In the genomic region with DNA sequence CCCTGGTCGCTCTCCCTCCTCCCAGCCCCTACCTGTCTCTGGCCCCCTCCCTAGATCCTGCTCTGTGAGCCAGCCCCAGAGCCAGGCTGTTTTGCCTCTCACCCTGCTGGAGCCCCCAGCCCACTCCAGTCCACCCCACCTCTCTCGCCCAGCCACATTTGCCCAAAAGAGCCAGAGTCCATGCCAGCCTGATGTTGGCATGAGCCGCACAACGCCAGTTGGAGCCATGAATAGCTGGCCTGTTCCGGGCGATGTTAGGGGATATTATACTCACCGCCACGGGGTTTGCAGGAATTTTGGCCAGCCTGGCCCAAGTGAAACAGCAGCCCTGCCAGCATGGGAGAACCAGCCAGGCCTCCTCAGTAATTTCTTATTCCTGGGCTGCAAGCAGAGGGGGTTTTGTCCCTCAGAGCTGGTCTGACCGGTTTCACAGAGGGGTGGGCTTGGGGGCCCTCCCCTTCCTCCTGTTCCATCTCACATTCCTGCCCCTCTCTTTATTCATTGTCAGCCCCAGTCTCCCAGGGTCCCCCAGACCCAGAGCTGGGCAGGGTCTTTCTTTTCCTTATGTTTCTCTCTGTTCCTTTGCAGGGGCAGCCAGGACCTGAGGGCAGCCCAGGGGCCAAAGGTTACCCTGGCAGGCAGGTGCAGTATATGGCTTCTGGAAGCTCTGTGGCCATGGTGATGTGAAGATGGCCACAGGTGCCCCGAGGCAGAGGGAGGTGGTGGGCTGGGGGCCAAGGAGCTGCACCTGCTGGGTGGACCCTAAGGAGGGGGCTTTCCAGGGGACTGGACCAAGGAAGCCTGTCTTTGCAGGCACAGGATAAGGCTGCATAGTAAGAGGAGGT, we compare ENCODE assay signal across 14 cellular contexts. TPM values are rescaled to one million over a fixed set of nuclear protein-coding genes. Genes with fewer than 3 reads are reported as not detected.
DNase-seq lines count a peak whose midpoint lies in the region; ATAC-seq, FAIRE-seq and TF ChIP-seq lines count a peak whose summit lies in the region.
"Had no signal": no experiment of that assay in that cellular context is flagged by ENCODE, and none has a peak within 500 bp of the region (broad histone marks: within the 10 kb centered on the region; RNA-seq: fewer than 3 reads in every experiment).

No MANE protein-coding gene starts in this region.

- peak; percentile 23; the same call in 1 of the 2 replicates for ATAC-seq in WTC11
- no peak for ATAC-seq in thoracic aorta (ENCODE audit: insufficient number of reproducible peaks, low FRiP score, low read depth)
- ATAC-seq in GM21360 (IDR thresholded peaks at IDR 0.05; ENCODE audit: unreplicated experiment) = no peak

- H3K9me3 ChIP-seq in thoracic aorta = no peaks in the 10 kb centered on the region
- H3K9me3 ChIP-seq: BE2C had no signal

- intact Hi-C loops in head of caudate nucleus (cut with DNase I) = no loop called here

- peak overlapping the region; percentile 29 for H3K4me3 ChIP-seq in thoracic aorta

- peak overlapping the region; percentile 77 to 85 for H3K27ac ChIP-seq in thoracic aorta

- POLR2A ChIA-PET in WTC11 (lab: Charles Lee) = no interaction called here

- CTCF ChIA-PET in WTC11 (lab: Charles Lee) = interaction anchor here (2.9 kb wide), 1 partner anchor 97 kb away, joined by 16 read pairs; no protein-coding TSS in a partner anchor

- no peaks in the 10 kb centered on the region for H3K27me3 ChIP-seq in thoracic aorta (replicated peaks; ENCODE audit: insufficient read depth)
- H3K27me3 ChIP-seq: BE2C had no signal

- no peak for FAIRE-seq in GM19239 (lab: Jason Lieb, UNC)

- no peak for DNase-seq in WTC11 (ENCODE audit: low spot score)
- peak; percentile 33 to 87 (median 66) for DNase-seq in head of caudate nucleus
- DNase-seq in middle frontal gyrus (ENCODE audit: extremely low spot score, low spot score) = peak; percentile 30
- DNase-seq in thoracic aorta (ENCODE audit: low spot score) = peak; percentile 35
- DNase-seq in activated CD8-positive, alpha-beta memory T cell treated with anti-CD3 and anti-CD28 coated beads, Interleukin-2, amount 50 U/mL, for 4 hours = no peak
- DNase-seq in GM19239 (ENCODE audit: insufficient read length, low spot score) = no peak
- DNase-seq: BE2C; glutamatergic neuron; kidney glomerular epithelial cell; SIG-M5; stimulated activated CD4-positive, alpha-beta T cell treated with anti-CD3 and anti-CD28 coated beads, Interleukin-15, amount 100 ng/mL, for 24 hours; T-helper 2 cell had no signal

- H3K27me3 Mint-ChIP-seq in WTC11 (ENCODE audit: low read depth) = no peaks in the 10 kb centered on the region
- H3K27me3 Mint-ChIP-seq: dendritic cell treated with granulocyte-macrophage colony-stimulating factor and Interleukin-4, amounts not matched to agents 40 ng/mL and 50 ng/mL, for 4 days had no signal

- TF ChIP-seq CTCF in WTC11 (IDR thresholded peaks at IDR 0.05) = no peak
- no peak for TF ChIP-seq CTCF in thoracic aorta (IDR thresholded peaks at IDR 0.05)

- no peak overlapping the region for H3K27ac Mint-ChIP-seq in WTC11
- H3K27ac Mint-ChIP-seq: dendritic cell treated with granulocyte-macrophage colony-stimulating factor and Interleukin-4, amounts not matched to agents 40 ng/mL and 50 ng/mL, for 4 days had no signal

- peaks cover 31 to 65% of the 10 kb centered on the region in 2 donors for H3K4me1 ChIP-seq in thoracic aorta (ENCODE audit: control insufficient read depth in 1 of 2, low read depth in 2 of 2)
- H3K4me1 ChIP-seq: BE2C had no signal

- H3K36me3 Mint-ChIP-seq in WTC11 = peaks cover 5% of the 10 kb centered on the region; the same call in 1 of the 2 replicates

- no peaks in the 10 kb centered on the region for H3K9me3 Mint-ChIP-seq in WTC11
- H3K9me3 Mint-ChIP-seq: dendritic cell treated with granulocyte-macrophage colony-stimulating factor and Interleukin-4, amounts not matched to agents 40 ng/mL and 50 ng/mL, for 4 days had no signal

- no peak overlapping the region for H3K4me3 Mint-ChIP-seq in WTC11
- H3K4me3 Mint-ChIP-seq: dendritic cell treated with granulocyte-macrophage colony-stimulating factor and Interleukin-4, amounts not matched to agents 40 ng/mL and 50 ng/mL, for 4 days had no signal

- H3K4me1 Mint-ChIP-seq in WTC11 = peaks cover 9% of the 10 kb centered on the region

- H3K36me3 ChIP-seq in thoracic aorta = peaks cover 10% of the 10 kb centered on the region
- H3K36me3 ChIP-seq: BE2C had no signal

TF ChIP-seq in WTC11, 78 proteins besides CTCF, POLR2A, EP300 and RAD21:
- TF ChIP-seq CREM (CRISPR knock-in tag; IDR thresholded peaks at IDR 0.05) (no peak), ZNF263 (CRISPR knock-in tag; IDR thresholded peaks at IDR 0.05; ENCODE audit: low read depth) (no peak)
- TF ChIP-seq, protein P1, sequence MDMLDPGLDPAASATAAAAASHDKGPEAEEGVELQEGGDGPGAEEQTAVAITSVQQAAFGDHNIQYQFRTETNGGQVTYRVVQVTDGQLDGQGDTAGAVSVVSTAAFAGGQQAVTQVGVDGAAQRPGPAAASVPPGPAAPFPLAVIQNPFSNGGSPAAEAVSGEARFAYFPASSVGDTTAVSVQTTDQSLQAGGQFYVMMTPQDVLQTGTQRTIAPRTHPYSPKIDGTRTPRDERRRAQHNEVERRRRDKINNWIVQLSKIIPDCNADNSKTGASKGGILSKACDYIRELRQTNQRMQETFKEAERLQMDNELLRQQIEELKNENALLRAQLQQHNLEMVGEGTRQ (CRISPR knock-in tag; IDR thresholded peaks at IDR 0.05) = no peak
- TF ChIP-seq, protein P2, sequence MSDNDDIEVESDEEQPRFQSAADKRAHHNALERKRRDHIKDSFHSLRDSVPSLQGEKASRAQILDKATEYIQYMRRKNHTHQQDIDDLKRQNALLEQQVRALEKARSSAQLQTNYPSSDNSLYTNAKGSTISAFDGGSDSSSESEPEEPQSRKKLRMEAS (CRISPR knock-in tag; IDR thresholded peaks at IDR 0.05) = no peak

RNA-seq across cellular contexts. Expression of a gene that starts 50.1 kb away (rescaled TPM):
- total RNA-seq in WTC11 (2021) = 34.5 to 47.5 TPM (median 36.9 TPM) in 3 replicates
- total RNA-seq in thoracic aorta = 10 to 100 TPM; 18.5 to 57.1 TPM

Comparison
In these comparisons a context has a peak if more than half of its experiments do, and no peak if none do; other contexts are left out.
1. DNase-seq: peak in head of caudate nucleus (42 of 42), middle frontal gyrus (single experiment) and thoracic aorta (single experiment); none in WTC11 (single experiment), activated CD8-positive, alpha-beta memory T cell treated with anti-CD3 and anti-CD28 coated beads, Interleukin-2, amount 50 U/mL, for 4 hours (single experiment) and GM19239 (single experiment).